ENCODE assay signal across 37 cellular contexts in the genomic region with DNA sequence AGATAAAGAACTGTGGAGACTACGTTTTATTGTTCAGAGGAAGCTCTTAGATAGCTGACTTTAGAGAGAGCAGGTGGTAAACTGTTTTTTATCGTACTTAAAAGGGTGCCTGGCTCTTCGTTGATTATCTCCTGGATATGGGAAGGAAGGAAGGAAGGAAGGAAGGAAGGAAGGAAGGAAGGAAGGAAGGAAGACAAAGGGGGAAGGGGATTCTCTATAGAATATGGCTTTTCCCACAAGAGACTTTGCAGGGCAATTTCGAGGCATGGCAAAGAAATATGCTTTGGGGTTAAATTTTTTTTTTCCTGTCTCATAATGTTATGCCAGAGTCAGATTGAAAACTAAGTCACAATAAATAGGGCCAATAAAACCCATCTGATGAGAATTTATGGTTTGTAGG.
"Had no signal": no experiment of that assay in that cellular context is flagged by ENCODE, and none has a peak within 500 bp of the region (broad histone marks: within the 10 kb centered on the region; RNA-seq: fewer than 3 reads in every experiment).

No MANE protein-coding gene starts in this region.

- H3K4me1 ChIP-seq: adrenal gland, ascending aorta, body of pancreas, breast epithelium had no signal

- H3K27ac Mint-ChIP-seq: activated naive CD4-positive, alpha-beta T cell treated with anti-CD3 and anti-CD28 coated beads for 36 hours; activated naive CD4-positive, alpha-beta T cell treated with anti-CD3 and anti-CD28 coated beads, Interleukin-2, amount 10 ng/mL, durations not matched to agents 7 days and 5 days; activated naive CD4-positive, alpha-beta T cell treated with anti-CD3 and anti-CD28 coated beads, Interleukin-2, amount 50 U/mL, for 24 hours; activated naive CD4-positive, alpha-beta T cell treated with anti-CD3 and anti-CD28 coated beads, Interleukin-2, amount 50 U/mL, for 72 hours; activated naive CD8-positive, alpha-beta T cell; activated naive CD8-positive, alpha-beta T cell treated with anti-CD3 and anti-CD28 coated beads for 36 hours; activated naive CD8-positive, alpha-beta T cell treated with anti-CD3 and anti-CD28 coated beads, Interleukin-2, amount 10 ng/mL, durations not matched to agents 7 days and 5 days; activated naive CD8-positive, alpha-beta T cell treated with anti-CD3 and anti-CD28 coated beads, Interleukin-2, amount 50 U/mL, for 24 hours; activated T-cell treated with anti-CD3 and anti-CD28 coated beads, Interleukin-2, amount 50 U/mL, for 24 hours; activated T-cell treated with anti-CD3 and anti-CD28 coated beads, Interleukin-2, amount 50 U/mL, for 72 hours; activated T-helper 1 cell treated with anti-CD3 and anti-CD28 coated beads, Interleukin-12 subunit alpha, Interleukin-12 subunit beta, Interleukin-2, Interleukin-4 antibody, amounts not matched to agents 30 ng/mL and 10 ng/mL and 1 ng/mL, durations not matched to agents 14 hours and 24 hours and 36 hours; activated T-helper 17 cell treated with anti-CD3 and anti-CD28 coated beads, Interleukin-2, amount 50 U/mL, for 72 hours; activated T-helper 2 cell treated with anti-CD3 and anti-CD28 coated beads, Interferon-gamma antibody, Interleukin-2, Interleukin-4, amounts not matched to agents 10 μg/mL and 5 μg/mL and 100 μg/mL, durations not matched to agents 14 hours and 24 hours and 36 hours; brain had no signal

- H3K4me1 Mint-ChIP-seq: activated naive CD4-positive, alpha-beta T cell treated with anti-CD3 and anti-CD28 coated beads, Interleukin-2, amount 10 ng/mL, durations not matched to agents 7 days and 5 days; activated naive CD4-positive, alpha-beta T cell treated with anti-CD3 and anti-CD28 coated beads, Interleukin-2, amount 50 U/mL, for 24 hours; activated naive CD8-positive, alpha-beta T cell treated with anti-CD3 and anti-CD28 coated beads for 36 hours; activated naive CD8-positive, alpha-beta T cell treated with anti-CD3 and anti-CD28 coated beads, Interleukin-2, amount 10 ng/mL, durations not matched to agents 7 days and 5 days; activated naive CD8-positive, alpha-beta T cell treated with anti-CD3 and anti-CD28 coated beads, Interleukin-2, amount 50 U/mL, for 24 hours; activated T-helper 17 cell treated with anti-CD3 and anti-CD28 coated beads, Interleukin-2, amount 50 U/mL, for 72 hours; central memory CD8-positive, alpha-beta T cell had no signal

- H3K4me3 ChIP-seq: adrenal gland, ascending aorta, body of pancreas, breast epithelium, cardiac muscle cell had no signal

- H3K27ac ChIP-seq: adrenal gland, ascending aorta, body of pancreas, brain microvascular endothelial cell, breast epithelium, cardiac muscle cell had no signal

- H3K27me3 ChIP-seq: adrenal gland, ascending aorta, body of pancreas, brain microvascular endothelial cell, breast epithelium, cardiac muscle cell had no signal

- DNase-seq: activated effector memory CD4-positive, alpha-beta T cell treated with anti-CD3 and anti-CD28 coated beads, Interleukin-2, amount 50 U/mL, for 16 hours; activated effector memory CD4-positive, alpha-beta T cell treated with Interleukin-2 at 50 U/mL for 16 hours; activated gamma-delta T cell; activated gamma-delta T cell treated with Interleukin-2 at 50 U/mL for 16 hours; activated naive CD4-positive, alpha-beta T cell; activated naive CD4-positive, alpha-beta T cell treated with anti-CD3 and anti-CD28 coated beads for 36 hours; activated naive CD4-positive, alpha-beta T cell treated with anti-CD3 and anti-CD28 coated beads, Interleukin-2, amount 10 ng/mL, durations not matched to agents 7 days and 5 days; activated naive CD4-positive, alpha-beta T cell treated with anti-CD3 and anti-CD28 coated beads, Interleukin-2, amount 50 U/mL, for 16 hours; activated naive CD4-positive, alpha-beta T cell treated with Interleukin-2 at 50 U/mL for 16 hours; activated naive CD8-positive, alpha-beta T cell treated with anti-CD3 and anti-CD28 coated beads for 36 hours; activated naive CD8-positive, alpha-beta T cell treated with anti-CD3 and anti-CD28 coated beads, Interleukin-2, amount 10 ng/mL, durations not matched to agents 7 days and 5 days; activated naive CD8-positive, alpha-beta T cell treated with anti-CD3 and anti-CD28 coated beads, Interleukin-2, amount 50 U/mL, for 24 hours; activated T-cell treated with anti-CD3 and anti-CD28 coated beads, Interleukin-2, amount 50 U/mL, for 24 hours; activated T-cell treated with anti-CD3 and anti-CD28 coated beads, Interleukin-2, amount 50 U/mL, for 4 hours; activated T-cell treated with anti-CD3 and anti-CD28 coated beads, Interleukin-2, amount 50 U/mL, for 48 hours; activated T-cell treated with anti-CD3 and anti-CD28 coated beads, Interleukin-2, amount 50 U/mL, for 72 hours; adrenal gland; amniotic stem cell; amygdala; anterior cingulate cortex; aorta; body of pancreas; brain microvascular endothelial cell; caudate nucleus; central memory CD4-positive, alpha-beta T cell; cerebellar nuclear complex had no signal

- H3K27me3 Mint-ChIP-seq: activated naive CD4-positive, alpha-beta T cell treated with anti-CD3 and anti-CD28 coated beads, Interleukin-2, amount 10 ng/mL, durations not matched to agents 7 days and 5 days; activated naive CD4-positive, alpha-beta T cell treated with anti-CD3 and anti-CD28 coated beads, Interleukin-2, amount 50 U/mL, for 24 hours; activated naive CD8-positive, alpha-beta T cell treated with anti-CD3 and anti-CD28 coated beads, Interleukin-2, amount 50 U/mL, for 24 hours; brain; central memory CD8-positive, alpha-beta T cell had no signal

- H3K9me3 ChIP-seq: adrenal gland, ascending aorta, body of pancreas, breast epithelium had no signal

- H3K4me3 Mint-ChIP-seq: activated naive CD4-positive, alpha-beta T cell treated with anti-CD3 and anti-CD28 coated beads for 36 hours; activated naive CD4-positive, alpha-beta T cell treated with anti-CD3 and anti-CD28 coated beads, Interleukin-2, amount 10 ng/mL, durations not matched to agents 7 days and 5 days; activated naive CD4-positive, alpha-beta T cell treated with anti-CD3 and anti-CD28 coated beads, Interleukin-2, amount 50 U/mL, for 24 hours; activated naive CD8-positive, alpha-beta T cell; activated naive CD8-positive, alpha-beta T cell treated with anti-CD3 and anti-CD28 coated beads for 36 hours; activated naive CD8-positive, alpha-beta T cell treated with anti-CD3 and anti-CD28 coated beads, Interleukin-2, amount 10 ng/mL, durations not matched to agents 7 days and 5 days; activated naive CD8-positive, alpha-beta T cell treated with anti-CD3 and anti-CD28 coated beads, Interleukin-2, amount 50 U/mL, for 24 hours; activated T-cell treated with anti-CD3 and anti-CD28 coated beads, Interleukin-2, amount 50 U/mL, for 24 hours; activated T-cell treated with anti-CD3 and anti-CD28 coated beads, Interleukin-2, amount 50 U/mL, for 4 hours; activated T-cell treated with anti-CD3 and anti-CD28 coated beads, Interleukin-2, amount 50 U/mL, for 72 hours; activated T-helper 1 cell treated with anti-CD3 and anti-CD28 coated beads, Interleukin-12 subunit alpha, Interleukin-12 subunit beta, Interleukin-2, Interleukin-4 antibody, amounts not matched to agents 30 ng/mL and 10 ng/mL and 1 ng/mL, durations not matched to agents 14 hours and 24 hours and 36 hours; activated T-helper 17 cell treated with anti-CD3 and anti-CD28 coated beads, Interleukin-2, amount 50 U/mL, for 72 hours; brain; central memory CD8-positive, alpha-beta T cell had no signal

- H3K36me3 ChIP-seq: adrenal gland, ascending aorta, brain microvascular endothelial cell, breast epithelium, cardiac muscle cell had no signal

- H3K36me3 Mint-ChIP-seq: activated naive CD4-positive, alpha-beta T cell treated with anti-CD3 and anti-CD28 coated beads, Interleukin-2, amount 10 ng/mL, durations not matched to agents 7 days and 5 days; activated naive CD4-positive, alpha-beta T cell treated with anti-CD3 and anti-CD28 coated beads, Interleukin-2, amount 50 U/mL, for 24 hours; activated naive CD4-positive, alpha-beta T cell treated with anti-CD3 and anti-CD28 coated beads, Interleukin-2, amount 50 U/mL, for 72 hours; activated naive CD8-positive, alpha-beta T cell; activated naive CD8-positive, alpha-beta T cell treated with anti-CD3 and anti-CD28 coated beads for 36 hours; activated naive CD8-positive, alpha-beta T cell treated with anti-CD3 and anti-CD28 coated beads, Interleukin-2, amount 10 ng/mL, durations not matched to agents 7 days and 5 days; brain had no signal

- H3K9me3 Mint-ChIP-seq: activated naive CD4-positive, alpha-beta T cell treated with anti-CD3 and anti-CD28 coated beads for 36 hours; activated naive CD4-positive, alpha-beta T cell treated with anti-CD3 and anti-CD28 coated beads, Interleukin-2, amount 10 ng/mL, durations not matched to agents 7 days and 5 days; activated naive CD4-positive, alpha-beta T cell treated with anti-CD3 and anti-CD28 coated beads, Interleukin-2, amount 50 U/mL, for 24 hours; activated naive CD8-positive, alpha-beta T cell treated with anti-CD3 and anti-CD28 coated beads for 36 hours; activated naive CD8-positive, alpha-beta T cell treated with anti-CD3 and anti-CD28 coated beads, Interleukin-2, amount 10 ng/mL, durations not matched to agents 7 days and 5 days; activated naive CD8-positive, alpha-beta T cell treated with anti-CD3 and anti-CD28 coated beads, Interleukin-2, amount 50 U/mL, for 24 hours; activated T-cell treated with anti-CD3 and anti-CD28 coated beads, Interleukin-2, amount 50 U/mL, for 24 hours; activated T-cell treated with anti-CD3 and anti-CD28 coated beads, Interleukin-2, amount 50 U/mL, for 4 hours; activated T-cell treated with anti-CD3 and anti-CD28 coated beads, Interleukin-2, amount 50 U/mL, for 72 hours; activated T-helper 1 cell treated with anti-CD3 and anti-CD28 coated beads, Interleukin-12 subunit alpha, Interleukin-12 subunit beta, Interleukin-2, Interleukin-4 antibody, amounts not matched to agents 30 ng/mL and 10 ng/mL and 1 ng/mL, durations not matched to agents 14 hours and 24 hours and 36 hours; activated T-helper 17 cell treated with anti-CD3 and anti-CD28 coated beads, Interleukin-2, amount 50 U/mL, for 72 hours; activated T-helper 2 cell treated with anti-CD3 and anti-CD28 coated beads, Interferon-gamma antibody, Interleukin-2, Interleukin-4, amounts not matched to agents 10 μg/mL and 5 μg/mL and 100 μg/mL, durations not matched to agents 14 hours and 24 hours and 36 hours; central memory CD8-positive, alpha-beta T cell had no signal
